ENCODE assay signal across 20 cellular contexts in genomic region chr2:239912938-239913631, GRCh38.
DNase-seq lines count a peak whose midpoint lies in the region; ATAC-seq and TF ChIP-seq lines count a peak whose summit lies in the region.
"Had no signal": no experiment of that assay in that cellular context is flagged by ENCODE, and none has a peak within 500 bp of the region (broad histone marks: within the 10 kb centered on the region; RNA-seq: fewer than 3 reads in every experiment).

No MANE protein-coding gene starts in this region.

- H3K4me3 ChIP-seq in DND-41 (ENCODE audit: low read depth in 1 of 2, low read length in 2 of 2) (no peak overlapping the region), spleen (peak overlapping the region in 1 of 8 donors; percentile 53)
- H3K4me3 ChIP-seq: GM23248, sigmoid colon, upper lobe of right lung had no signal

- no peaks in the 10 kb centered on the region for H3K27me3 Mint-ChIP-seq in T-helper 2 cell treated with Interferon-gamma antibody and Interleukin-4, amounts not matched to agents 5 μg/mL and 100 μg/mL, for 36 hours (ENCODE audit: low read depth)
- H3K27me3 Mint-ChIP-seq: brain had no signal

- no peak overlapping the region for H3K9ac ChIP-seq in DND-41 (ENCODE audit: low read depth, low read length)
- H3K9ac ChIP-seq: GM23248 had no signal

- H4K20me1 ChIP-seq in DND-41 (ENCODE audit: insufficient read depth, low read length): no peaks in the 10 kb centered on the region

- ATAC-seq in DND-41 (ENCODE audit: insufficient read depth, low read depth) (peak; percentile 38; the same call in 1 of the 3 replicates), GM21447 (IDR thresholded peaks at IDR 0.05; ENCODE audit: unreplicated experiment) (no peak)
- ATAC-seq: activated CD4-positive, CD25-positive, alpha-beta regulatory T cell treated with anti-CD3 and anti-CD28 coated beads, Interleukin-2, amount 50 U/mL, for 24 hours; upper lobe of right lung had no signal

- H3K27me3 ChIP-seq in DND-41 (ENCODE audit: insufficient read depth, low read length, poor library complexity) (no peaks in the 10 kb centered on the region), spleen (replicated peaks in 1 of 7) (no peaks in the 10 kb centered on the region)
- H3K27me3 ChIP-seq: sigmoid colon, upper lobe of right lung had no signal

- H3K4me1 ChIP-seq in DND-41 (ENCODE audit: insufficient read depth, low read length) (peaks cover 20% of the 10 kb centered on the region), spleen (peaks cover 5 to 43% (median 27%) of the 10 kb centered on the region in 6 donors)

- intact Hi-C loops in spleen (cut with DNase I; ENCODE audit: low total_unique reads): no loop called here

- H3K4me2 ChIP-seq in DND-41 (ENCODE audit: insufficient read depth, low read length): no peak overlapping the region

- no peak for DNase-seq in T-helper 2 cell treated with Interferon-gamma antibody and Interleukin-4, amounts not matched to agents 5 μg/mL and 100 μg/mL, for 36 hours (ENCODE audit: low spot score)
- no peak for DNase-seq in T-helper 2 cell
- DNase-seq in DND-41: no peak
- DNase-seq in ecto neural progenitor cell (ENCODE audit: low spot score): peak; percentile 36
- DNase-seq in spleen: peak; percentile 76
- DNase-seq in stimulated activated CD4-positive, alpha-beta T cell treated with anti-CD3 and anti-CD28 coated beads, Interleukin-2, amount 100 ng/mL, for 24 hours: no peak
- no peak for DNase-seq in SIG-M5 (lab: John Stamatoyannopoulos, UW)
- DNase-seq: 8988T; COR-L47; DMS79; GM23248; NCI-H1105 treated with DMSO at 0.1 percent for 48 hours; NCI-H2081; nephron progenitor cell; sigmoid colon; stimulated activated CD4-positive, alpha-beta T cell treated with anti-CD3 and anti-CD28 coated beads, Interleukin-15, amount 100 ng/mL, for 24 hours had no signal

- peaks cover 26% of the 10 kb centered on the region for H3K9me3 ChIP-seq in DND-41 (ENCODE audit: insufficient read depth, low read length, severe bottlenecking)
- peaks cover 2 to 22% (median 20%) of the 10 kb centered on the region in 8 donors for H3K9me3 ChIP-seq in spleen

- TF ChIP-seq CTCF in DND-41 (IDR thresholded peaks at IDR 0.05; ENCODE audit: borderline replicate concordance, extremely low read depth, low read length, poor library complexity, severe bottlenecking): no peak
- no peak for TF ChIP-seq CTCF in spleen (IDR thresholded peaks at IDR 0.05 in 8 of 11, conservative IDR thresholded peaks at IDR 0.05 in 3 of 11)

- H3K79me2 ChIP-seq in DND-41 (ENCODE audit: insufficient read depth, low read length): no peaks in the 10 kb centered on the region

- H2AFZ ChIP-seq in DND-41 (ENCODE audit: low read depth, low read length): no peak overlapping the region
- H2AFZ ChIP-seq: GM23248 had no signal

- H3K36me3 Mint-ChIP-seq in T-helper 2 cell treated with Interferon-gamma antibody and Interleukin-4, amounts not matched to agents 5 μg/mL and 100 μg/mL, for 36 hours (ENCODE audit: low read depth): no peaks in the 10 kb centered on the region
- H3K36me3 Mint-ChIP-seq: brain had no signal

- H3K36me3 ChIP-seq in DND-41 (ENCODE audit: insufficient read depth, low read length): peaks cover 8% of the 10 kb centered on the region; the same call in 1 of the 2 replicates
- H3K36me3 ChIP-seq in spleen: no peaks in the 10 kb centered on the region
- H3K36me3 ChIP-seq: sigmoid colon, upper lobe of right lung had no signal

- 84 to 91% (median 88%) methylated on average over 20 to 22 of the region's 22 CpGs for WGBS in spleen, 5 donors

- TF ChIP-seq POLR2A in spleen (IDR thresholded peaks at IDR 0.05): no peak

- H3K27ac ChIP-seq in DND-41 (ENCODE audit: low read length) (0 out of 2 replicates have a peak overlapping the region, but pooled peaks have one; percentile 22), spleen (peak overlapping the region in 7 of 8 donors; percentile 78 to 98 (median 93))
- H3K27ac ChIP-seq: GM23248 had no signal

- peaks cover 6% of the 10 kb centered on the region for H3K9me3 Mint-ChIP-seq in T-helper 2 cell treated with Interferon-gamma antibody and Interleukin-4, amounts not matched to agents 5 μg/mL and 100 μg/mL, for 36 hours

- H3K4me1 Mint-ChIP-seq in T-helper 2 cell treated with Interferon-gamma antibody and Interleukin-4, amounts not matched to agents 5 μg/mL and 100 μg/mL, for 36 hours (ENCODE audit: low read depth): peaks cover 20% of the 10 kb centered on the region
- H3K4me1 Mint-ChIP-seq: nephron progenitor cell had no signal

- no peak overlapping the region for H3K4me3 Mint-ChIP-seq in T-helper 2 cell treated with Interferon-gamma antibody and Interleukin-4, amounts not matched to agents 5 μg/mL and 100 μg/mL, for 36 hours
- H3K4me3 Mint-ChIP-seq: brain, nephron progenitor cell had no signal

- H3K27ac Mint-ChIP-seq in T-helper 2 cell treated with Interferon-gamma antibody and Interleukin-4, amounts not matched to agents 5 μg/mL and 100 μg/mL, for 36 hours: peak overlapping the region; percentile 72
- H3K27ac Mint-ChIP-seq: brain, nephron progenitor cell had no signal

Comparison
In these comparisons a context has a peak if more than half of its experiments do, and no peak if none do; other contexts are left out.
1. DNase-seq: peak in ecto neural progenitor cell (single experiment) and spleen (single experiment); none in T-helper 2 cell treated with Interferon-gamma antibody and Interleukin-4, amounts not matched to agents 5 μg/mL and 100 μg/mL, for 36 hours (single experiment), T-helper 2 cell (0 of 5), DND-41 (single experiment), stimulated activated CD4-positive, alpha-beta T cell treated with anti-CD3 and anti-CD28 coated beads, Interleukin-2, amount 100 ng/mL, for 24 hours (0 of 2) and SIG-M5 (single experiment).